ENCODE assay signal across 24 cellular contexts in genomic region chr6:167236239-167236571, GRCh38. TPM values are rescaled to one million over a fixed set of nuclear protein-coding genes. Genes with fewer than 3 reads are reported as not detected.
"Had no signal": no experiment of that assay in that cellular context is flagged by ENCODE, and none has a peak within 500 bp of the region (broad histone marks: within the 10 kb centered on the region; RNA-seq: fewer than 3 reads in every experiment).

No MANE protein-coding gene starts in this region.

- H3K4me3 ChIP-seq: lower lobe of right lung, right atrium auricular region, testis had no signal

- H3K9me3 ChIP-seq: lower lobe of right lung, right atrium auricular region, testis had no signal

- H3K27me3 ChIP-seq: foreskin keratinocyte, right atrium auricular region, testis had no signal

- H3K36me3 ChIP-seq: lower lobe of right lung, right atrium auricular region had no signal

- H3K4me1 ChIP-seq: foreskin keratinocyte, lower lobe of right lung, right atrium auricular region had no signal

- H3K27ac ChIP-seq: epithelial cell of prostate, foreskin keratinocyte, lower lobe of right lung, right atrium auricular region, testis had no signal

- ATAC-seq: activated CD8-positive, alpha-beta T cell treated with anti-CD3 and anti-CD28 coated beads for 36 hours; effector memory CD8-positive, alpha-beta T cell; foreskin keratinocyte; left colon had no signal

- DNase-seq: activated CD4-positive, alpha-beta T cell treated with anti-CD3 and anti-CD28 coated beads, Interleukin-2, amount 10 ng/mL, durations not matched to agents 24 days and 14 days; activated CD8-positive, alpha-beta T cell treated with anti-CD3 and anti-CD28 coated beads for 36 hours; activated naive CD4-positive, alpha-beta T cell treated with Interleukin-2 at 50 U/mL for 16 hours; activated naive CD8-positive, alpha-beta T cell treated with anti-CD3 and anti-CD28 coated beads, Interleukin-2, amount 10 ng/mL, durations not matched to agents 7 days and 5 days; activated T-cell treated with anti-CD3 and anti-CD28 coated beads, Interleukin-2, amount 50 U/mL, for 1 hour; caudate nucleus; effector memory CD8-positive, alpha-beta T cell; foreskin keratinocyte; hippocampal formation; islet precursor cell; left colon; lower lobe of right lung; stimulated activated CD4-positive, alpha-beta T cell treated with anti-CD3 and anti-CD28 coated beads, Interleukin-12 subunit alpha, Interleukin-12 subunit beta, amount 100 ng/mL, for 4 hours; stimulated activated CD4-positive, alpha-beta T cell treated with anti-CD3 and anti-CD28 coated beads, Interleukin-1b, Interleukin-23, amount 100 ng/mL, for 48 hours; testis had no signal

RNA-seq across cellular contexts. Expression of gene UNC93A, which starts 54.9 kb away (rescaled TPM):
- total RNA-seq: activated CD4-positive, alpha-beta T cell treated with anti-CD3 and anti-CD28 coated beads, Interleukin-2, amount 10 ng/mL, durations not matched to agents 24 days and 14 days; activated CD8-positive, alpha-beta T cell treated with anti-CD3 and anti-CD28 coated beads for 36 hours; activated naive CD8-positive, alpha-beta T cell treated with anti-CD3 and anti-CD28 coated beads, Interleukin-2, amount 10 ng/mL, durations not matched to agents 7 days and 5 days; activated T-helper 2 cell treated with anti-CD3 and anti-CD28 coated beads, Interferon-gamma antibody, Interleukin-2, Interleukin-4, amounts not matched to agents 10 μg/mL and 5 μg/mL and 100 μg/mL, durations not matched to agents 14 hours and 24 hours and 36 hours; dermis microvascular lymphatic vessel endothelial cell; fibroblast of lung; foreskin keratinocyte; lower lobe of right lung; natural killer cell treated with Interleukin-12 subunit alpha and Interleukin-12 subunit beta and Interleukin-15 and Interleukin-18, amount 100 ng/mL, for 72 hours; osteoblast; right atrium auricular region; T-helper 2 cell treated with Interferon-gamma antibody and Interleukin-4, amounts not matched to agents 100 ng/mL and 5 ng/mL, for 36 hours; ureter had no signal
- polyA plus RNA-seq: fibroblast of lung, foreskin keratinocyte had no signal
